24 cellular contexts compared by ENCODE assay signal in genomic region chr2:83602753-83603152, GRCh38.
DNase-seq lines count a peak whose midpoint lies in the region; ATAC-seq, FAIRE-seq and TF ChIP-seq lines count a peak whose summit lies in the region.
"Had no signal": no experiment of that assay in that cellular context is flagged by ENCODE, and none has a peak within 500 bp of the region (broad histone marks: within the 10 kb centered on the region; RNA-seq: fewer than 3 reads in every experiment).

No MANE protein-coding gene starts in this region.

- no peak overlapping the region for H3K56ac ChIP-seq in mesendoderm (ENCODE audit: low read length)

- H3K27me3 ChIP-seq in mesendoderm (ENCODE audit: insufficient read depth, low read length, poor library complexity) = no peaks in the 10 kb centered on the region
- H3K27me3 ChIP-seq: testis had no signal

- H2AK5ac ChIP-seq in mesendoderm (ENCODE audit: low read length) = no peak overlapping the region

- ATAC-seq in WTC11 (peak; percentile 91), HG03039 (IDR thresholded peaks at IDR 0.05; ENCODE audit: unreplicated experiment) (no peak)
- ATAC-seq: activated CD4-positive, alpha-beta T cell treated with anti-CD3 and anti-CD28 coated beads for 36 hours; activated T-helper 17 cell treated with anti-CD3 and anti-CD28 coated beads, Interleukin-2, amount 50 U/mL, for 72 hours; esophagus mucosa; stimulated activated effector memory CD8-positive, alpha-beta T cell treated with anti-CD3 and anti-CD28 coated beads, Interleukin-12 subunit alpha, Interleukin-12 subunit beta, amount 100 ng/mL, for 72 hours had no signal

- no peak overlapping the region for H3K18ac ChIP-seq in mesendoderm (ENCODE audit: low read length)

- no peak overlapping the region for H3K4me2 ChIP-seq in mesendoderm (ENCODE audit: low read length)

- no CpG with 5 or more reads among the region's 6 CpGs for WGBS in mesendoderm (ENCODE audit: extremely low coverage, insufficient coverage, low lambda C conversion rate)

- H3K4me1 Mint-ChIP-seq in WTC11 = no peaks in the 10 kb centered on the region
- H3K4me1 Mint-ChIP-seq: activated CD4-positive, alpha-beta T cell treated with anti-CD3 and anti-CD28 coated beads for 36 hours; activated naive CD8-positive, alpha-beta T cell treated with anti-CD3 and anti-CD28 coated beads, Interleukin-2, amount 10 ng/mL, durations not matched to agents 7 days and 5 days; activated T-helper 17 cell treated with anti-CD3 and anti-CD28 coated beads, Interleukin-2, amount 50 U/mL, for 72 hours; CD14-positive monocyte; stimulated activated effector memory CD8-positive, alpha-beta T cell treated with anti-CD3 and anti-CD28 coated beads, Interleukin-12 subunit alpha, Interleukin-12 subunit beta, amount 100 ng/mL, for 72 hours had no signal

- DNase-seq in NCI-H82 (lab: John Stamatoyannopoulos, UW) (peak; percentile 39), NCI-H82 treated with DMSO at 0.1 percent for 48 hours (lab: John Stamatoyannopoulos, UW; ENCODE audit: unreplicated experiment) (no peak), LNCaP clone FGC (ENCODE audit: low read depth) (no peak), WTC11 (ENCODE audit: low spot score) (peak; percentile 15), mesendoderm (peak; percentile 52), ecto neural progenitor cell (ENCODE audit: low spot score) (no peak), D721Med (ENCODE audit: insufficient read length, low spot score) (no peak)
- DNase-seq: activated CD4-positive, alpha-beta T cell treated with anti-CD3 and anti-CD28 coated beads for 36 hours; activated naive CD8-positive, alpha-beta T cell treated with anti-CD3 and anti-CD28 coated beads, Interleukin-2, amount 10 ng/mL, durations not matched to agents 7 days and 5 days; cerebellar nuclear complex; GM23248; midbrain; NCI-H1105 treated with DMSO at 0.1 percent for 48 hours; NCI-H2081 treated with DMSO at 0.1 percent for 48 hours; NCI-H526 treated with DMSO at 0.1 percent for 48 hours; posterior cingulate gyrus; testis had no signal

- H3K4me3 Mint-ChIP-seq in WTC11 = no peak overlapping the region
- H3K4me3 Mint-ChIP-seq: activated CD4-positive, alpha-beta T cell treated with anti-CD3 and anti-CD28 coated beads for 36 hours; activated naive CD8-positive, alpha-beta T cell treated with anti-CD3 and anti-CD28 coated beads, Interleukin-2, amount 10 ng/mL, durations not matched to agents 7 days and 5 days; activated T-helper 17 cell treated with anti-CD3 and anti-CD28 coated beads, Interleukin-2, amount 50 U/mL, for 72 hours; CD14-positive monocyte; stimulated activated effector memory CD8-positive, alpha-beta T cell treated with anti-CD3 and anti-CD28 coated beads, Interleukin-12 subunit alpha, Interleukin-12 subunit beta, amount 100 ng/mL, for 72 hours had no signal

- peak; percentile 20; the same call in 1 of the 2 replicates for TF ChIP-seq CTCF in LNCaP clone FGC (IDR thresholded peaks at IDR 0.05; ENCODE audit: control insufficient read depth, extremely low read depth, insufficient read depth)
- TF ChIP-seq CTCF in WTC11 (IDR thresholded peaks at IDR 0.05) = no peak
- TF ChIP-seq CTCF in D721Med (IDR thresholded peaks at IDR 0.05; ENCODE audit: insufficient read depth, missing control alignments) = no peak

- H3K27ac Mint-ChIP-seq in WTC11 = no peak overlapping the region
- H3K27ac Mint-ChIP-seq: activated CD4-positive, alpha-beta T cell treated with anti-CD3 and anti-CD28 coated beads for 36 hours; activated naive CD8-positive, alpha-beta T cell treated with anti-CD3 and anti-CD28 coated beads, Interleukin-2, amount 10 ng/mL, durations not matched to agents 7 days and 5 days; activated T-helper 17 cell treated with anti-CD3 and anti-CD28 coated beads, Interleukin-2, amount 50 U/mL, for 72 hours; CD14-positive monocyte; stimulated activated effector memory CD8-positive, alpha-beta T cell treated with anti-CD3 and anti-CD28 coated beads, Interleukin-12 subunit alpha, Interleukin-12 subunit beta, amount 100 ng/mL, for 72 hours had no signal

- no peak overlapping the region for H4K5ac ChIP-seq in mesendoderm (ENCODE audit: low read length)

- CTCF ChIA-PET in WTC11 (lab: Charles Lee) = no interaction called here

- no peaks in the 10 kb centered on the region for H3K79me2 ChIP-seq in mesendoderm (ENCODE audit: control insufficient read depth, insufficient read depth, low read length)

- no peak overlapping the region for H2BK120ac ChIP-seq in mesendoderm (ENCODE audit: low read depth, low read length)

- no peak overlapping the region for H4K8ac ChIP-seq in mesendoderm (ENCODE audit: low read depth, low read length)

- H3K23ac ChIP-seq in mesendoderm (ENCODE audit: low read length) = no peak overlapping the region

- H3K79me1 ChIP-seq in mesendoderm (ENCODE audit: low read length) = no peaks in the 10 kb centered on the region

- no peak overlapping the region for H3K27ac ChIP-seq in mesendoderm (ENCODE audit: low read depth, low read length)
- H3K27ac ChIP-seq: GM23248, testis had no signal

- no peaks in the 10 kb centered on the region; the same call in 1 of the 2 replicates for H3K27me3 Mint-ChIP-seq in WTC11 (ENCODE audit: low read depth)
- H3K27me3 Mint-ChIP-seq: activated CD4-positive, alpha-beta T cell treated with anti-CD3 and anti-CD28 coated beads for 36 hours; activated naive CD8-positive, alpha-beta T cell treated with anti-CD3 and anti-CD28 coated beads, Interleukin-2, amount 10 ng/mL, durations not matched to agents 7 days and 5 days; activated T-helper 17 cell treated with anti-CD3 and anti-CD28 coated beads, Interleukin-2, amount 50 U/mL, for 72 hours had no signal

- no peak overlapping the region for H3K4ac ChIP-seq in mesendoderm (ENCODE audit: low read depth, low read length)

- no peak for FAIRE-seq in D721Med (lab: Jason Lieb, UNC)
- FAIRE-seq: GM19239, RCC 7860 had no signal

- H3K4me3 ChIP-seq in LNCaP clone FGC (ENCODE audit: low read depth, low read length) (no peak overlapping the region), mesendoderm (ENCODE audit: low read length) (no peak overlapping the region)
- H3K4me3 ChIP-seq: GM23248, testis had no signal

- H3K4me1 ChIP-seq in mesendoderm (ENCODE audit: control insufficient read depth, low read depth, low read length) = no peaks in the 10 kb centered on the region
- H3K4me1 ChIP-seq: testis had no signal

- peaks cover 43% of the 10 kb centered on the region for H3K9me3 Mint-ChIP-seq in WTC11

- no peak overlapping the region for H3K9ac ChIP-seq in mesendoderm (ENCODE audit: low read length)
- H3K9ac ChIP-seq: GM23248 had no signal

- H2BK15ac ChIP-seq in mesendoderm (replicated peaks; ENCODE audit: low read depth) = no peak overlapping the region

- no peak overlapping the region for H2BK5ac ChIP-seq in mesendoderm (ENCODE audit: low read length)

- POLR2A ChIA-PET in WTC11 (lab: Charles Lee) = no interaction called here

- H3K36me3 ChIP-seq in mesendoderm (ENCODE audit: control insufficient read depth, insufficient read depth, low read length) = no peaks in the 10 kb centered on the region

- peaks cover 7% of the 10 kb centered on the region for H3K36me3 Mint-ChIP-seq in WTC11
- H3K36me3 Mint-ChIP-seq: activated naive CD8-positive, alpha-beta T cell treated with anti-CD3 and anti-CD28 coated beads, Interleukin-2, amount 10 ng/mL, durations not matched to agents 7 days and 5 days; CD14-positive monocyte; stimulated activated effector memory CD8-positive, alpha-beta T cell treated with anti-CD3 and anti-CD28 coated beads, Interleukin-12 subunit alpha, Interleukin-12 subunit beta, amount 100 ng/mL, for 72 hours had no signal

TF ChIP-seq in WTC11, 78 proteins besides CTCF, POLR2A, EP300 and RAD21 (continues in another document):
- no peak for TF ChIP-seq ATF1 (CRISPR knock-in tag; IDR thresholded peaks at IDR 0.05)
- no peak for TF ChIP-seq ZNF121 (CRISPR knock-in tag; IDR thresholded peaks at IDR 0.05)
- no peak for TF ChIP-seq NR1H2 (CRISPR knock-in tag; IDR thresholded peaks at IDR 0.05)
- no peak for TF ChIP-seq TEAD4 (CRISPR knock-in tag; IDR thresholded peaks at IDR 0.05)
- no peak for TF ChIP-seq MYBL2 (CRISPR knock-in tag; IDR thresholded peaks at IDR 0.05)
- no peak for TF ChIP-seq NFE2L1 (CRISPR knock-in tag; IDR thresholded peaks at IDR 0.05)
- no peak for TF ChIP-seq RORB (CRISPR knock-in tag; IDR thresholded peaks at IDR 0.05)
- no peak for TF ChIP-seq ZNF532 (CRISPR knock-in tag; IDR thresholded peaks at IDR 0.05; ENCODE audit: borderline replicate concordance)
- TF ChIP-seq GABPB1 (CRISPR knock-in tag; IDR thresholded peaks at IDR 0.05) = no peak
- no peak for TF ChIP-seq EMX1 (CRISPR knock-in tag; IDR thresholded peaks at IDR 0.05)

Comparison
In these comparisons a context has a peak if more than half of its experiments do, and no peak if none do; other contexts are left out.
1. DNase-seq: peak in NCI-H82 (single experiment), WTC11 (single experiment) and mesendoderm (single experiment); none in NCI-H82 treated with DMSO at 0.1 percent for 48 hours (single experiment), LNCaP clone FGC (single experiment), ecto neural progenitor cell (single experiment) and D721Med (single experiment).